31 cellular contexts compared by ENCODE assay signal in genomic region chr6:134768936-134769335, GRCh38.
"Had no signal": no experiment of that assay in that cellular context is flagged by ENCODE, and none has a peak within 500 bp of the region (broad histone marks: within the 10 kb centered on the region; RNA-seq: fewer than 3 reads in every experiment).

No MANE protein-coding gene starts in this region.

- H3K4me3 Mint-ChIP-seq: activated B cell treated with CpG ODN at 0.5 μM for 24 hours; activated CD4-positive, alpha-beta T cell treated with anti-CD3 and anti-CD28 coated beads, Interleukin-2, amount 10 ng/mL, durations not matched to agents 24 days and 14 days; activated CD8-positive, alpha-beta memory T cell treated with anti-CD3 and anti-CD28 coated beads, Interleukin-2, amount 10 ng/mL, durations not matched to agents 7 days and 5 days; activated naive CD4-positive, alpha-beta T cell treated with anti-CD3 and anti-CD28 coated beads, Interleukin-2, amount 50 U/mL, for 24 hours; activated naive CD8-positive, alpha-beta T cell treated with anti-CD3 and anti-CD28 coated beads, Interleukin-2, amount 50 U/mL, for 24 hours; activated T-cell treated with anti-CD3 and anti-CD28 coated beads, Interleukin-2, amount 50 U/mL, for 24 hours; activated T-helper 1 cell treated with anti-CD3 and anti-CD28 coated beads, Interleukin-12 subunit alpha, Interleukin-12 subunit beta, Interleukin-2, Interleukin-4 antibody, amounts not matched to agents 30 ng/mL and 10 ng/mL and 1 ng/mL, durations not matched to agents 14 hours and 24 hours and 36 hours; central memory CD8-positive, alpha-beta T cell; T-helper 17 cell had no signal

- H3K27me3 ChIP-seq: ascending aorta, body of pancreas, Peyer's patch, SJCRH30 had no signal

- DNase-seq: activated B cell treated with CpG ODN at 0.5 μM for 24 hours; activated CD4-positive, alpha-beta T cell treated with anti-CD3 and anti-CD28 coated beads for 1 hour; activated CD4-positive, alpha-beta T cell treated with anti-CD3 and anti-CD28 coated beads, Interleukin-2, amount 10 ng/mL, durations not matched to agents 24 days and 14 days; activated CD4-positive, alpha-beta T cell treated with anti-CD3 and anti-CD28 coated beads, Interleukin-2, amount 50 U/mL, for 48 hours; activated CD8-positive, alpha-beta memory T cell treated with anti-CD3 and anti-CD28 coated beads, Interleukin-2, amount 10 ng/mL, durations not matched to agents 7 days and 5 days; activated effector memory CD4-positive, alpha-beta T cell treated with Interleukin-2 at 50 U/mL for 16 hours; activated naive CD4-positive, alpha-beta T cell; activated naive CD8-positive, alpha-beta T cell treated with anti-CD3 and anti-CD28 coated beads, Interleukin-2, amount 50 U/mL, for 24 hours; activated T-cell treated with anti-CD3 and anti-CD28 coated beads, Interleukin-2, amount 50 U/mL, for 24 hours; amniotic stem cell; body of pancreas; IMR-90; Kasumi-1; KBM-7; NCI-H1105 treated with DMSO at 0.1 percent for 48 hours; NCI-H1436 treated with DMSO at 0.1 percent for 48 hours; NCI-H187; NCI-H2081; NCI-H510A treated with DMSO at 0.1 percent for 48 hours; NCI-H69; Peyer's patch; Right ventricle myocardium superior; SJCRH30; SK-N-SH; T-helper 17 cell; T-helper 9 cell had no signal

- H3K27ac Mint-ChIP-seq: activated B cell treated with CpG ODN at 0.5 μM for 24 hours; activated CD4-positive, alpha-beta T cell treated with anti-CD3 and anti-CD28 coated beads, Interleukin-2, amount 10 ng/mL, durations not matched to agents 24 days and 14 days; activated CD8-positive, alpha-beta memory T cell treated with anti-CD3 and anti-CD28 coated beads, Interleukin-2, amount 10 ng/mL, durations not matched to agents 7 days and 5 days; activated naive CD4-positive, alpha-beta T cell treated with anti-CD3 and anti-CD28 coated beads, Interleukin-2, amount 50 U/mL, for 24 hours; activated naive CD8-positive, alpha-beta T cell treated with anti-CD3 and anti-CD28 coated beads, Interleukin-2, amount 50 U/mL, for 24 hours; activated T-cell treated with anti-CD3 and anti-CD28 coated beads, Interleukin-2, amount 50 U/mL, for 24 hours; activated T-helper 1 cell treated with anti-CD3 and anti-CD28 coated beads, Interleukin-12 subunit alpha, Interleukin-12 subunit beta, Interleukin-2, Interleukin-4 antibody, amounts not matched to agents 30 ng/mL and 10 ng/mL and 1 ng/mL, durations not matched to agents 14 hours and 24 hours and 36 hours; T-helper 17 cell had no signal

- H3K36me3 Mint-ChIP-seq: activated CD8-positive, alpha-beta memory T cell treated with anti-CD3 and anti-CD28 coated beads, Interleukin-2, amount 10 ng/mL, durations not matched to agents 7 days and 5 days; activated naive CD4-positive, alpha-beta T cell treated with anti-CD3 and anti-CD28 coated beads, Interleukin-2, amount 50 U/mL, for 24 hours had no signal

- H3K27ac ChIP-seq: ascending aorta, body of pancreas, Peyer's patch, RWPE1, SJCRH30 had no signal

- H3K9me3 Mint-ChIP-seq: activated B cell treated with CpG ODN at 0.5 μM for 24 hours; activated T-cell treated with anti-CD3 and anti-CD28 coated beads, Interleukin-2, amount 50 U/mL, for 24 hours; activated T-helper 1 cell treated with anti-CD3 and anti-CD28 coated beads, Interleukin-12 subunit alpha, Interleukin-12 subunit beta, Interleukin-2, Interleukin-4 antibody, amounts not matched to agents 30 ng/mL and 10 ng/mL and 1 ng/mL, durations not matched to agents 14 hours and 24 hours and 36 hours; central memory CD8-positive, alpha-beta T cell had no signal

- H3K9me3 ChIP-seq: ascending aorta, body of pancreas, Peyer's patch, SJCRH30, SK-N-SH had no signal

- ATAC-seq: activated CD8-positive, alpha-beta memory T cell treated with anti-CD3 and anti-CD28 coated beads, Interleukin-2, amount 10 ng/mL, durations not matched to agents 7 days and 5 days; activated naive CD8-positive, alpha-beta T cell treated with anti-CD3 and anti-CD28 coated beads, Interleukin-2, amount 50 U/mL, for 24 hours; body of pancreas; T-helper 17 cell had no signal

- H3K4me1 ChIP-seq: ascending aorta, body of pancreas, SJCRH30 had no signal

- H3K4me1 Mint-ChIP-seq: activated B cell treated with CpG ODN at 0.5 μM for 24 hours; activated CD4-positive, alpha-beta T cell treated with anti-CD3 and anti-CD28 coated beads, Interleukin-2, amount 10 ng/mL, durations not matched to agents 24 days and 14 days; activated CD8-positive, alpha-beta memory T cell treated with anti-CD3 and anti-CD28 coated beads, Interleukin-2, amount 10 ng/mL, durations not matched to agents 7 days and 5 days; activated naive CD4-positive, alpha-beta T cell treated with anti-CD3 and anti-CD28 coated beads, Interleukin-2, amount 50 U/mL, for 24 hours; activated naive CD8-positive, alpha-beta T cell treated with anti-CD3 and anti-CD28 coated beads, Interleukin-2, amount 50 U/mL, for 24 hours; central memory CD8-positive, alpha-beta T cell had no signal

- H3K36me3 ChIP-seq: ascending aorta, Peyer's patch, SJCRH30 had no signal

- H3K4me3 ChIP-seq: ascending aorta, body of pancreas, Peyer's patch, SJCRH30 had no signal
